In genomic region chr3:64144241-64144900, GRCh38 we compare ENCODE assay signal across 21 cellular contexts.
A peak's percentile ranks its signal among the peaks of the same experiment; 100 is the strongest.
DNase-seq lines count a peak whose midpoint lies in the region; ATAC-seq and TF ChIP-seq lines count a peak whose summit lies in the region.
"Had no signal": no experiment of that assay in that cellular context is flagged by ENCODE, and none has a peak within 500 bp of the region (broad histone marks: within the 10 kb centered on the region; RNA-seq: fewer than 3 reads in every experiment).

No MANE protein-coding gene starts in this region.

- H2AFZ ChIP-seq in trophoblast cell (ENCODE audit: insufficient read depth, low read length, poor library complexity): no peak overlapping the region

- peak overlapping the region; percentile 72 for H2BK12ac ChIP-seq in trophoblast cell (ENCODE audit: low read length)

- no peak overlapping the region for H4K8ac ChIP-seq in trophoblast cell (ENCODE audit: low read depth, low read length)

- no peak overlapping the region for H4K12ac ChIP-seq in trophoblast cell (ENCODE audit: low read depth, low read length)

- peak overlapping the region; percentile 81 for H3K27ac ChIP-seq in RWPE2 (ENCODE audit: poor library complexity, severe bottlenecking)
- peak overlapping the region in 3 of 4 donors; percentile 31 to 41 (median 40) for H3K27ac ChIP-seq in esophagus squamous epithelium
- no peak overlapping the region for H3K27ac ChIP-seq in trophoblast cell (ENCODE audit: low read depth, low read length)
- no peak overlapping the region for H3K27ac ChIP-seq in lower lobe of right lung
- H3K27ac ChIP-seq: 22Rv1, HL-60 had no signal

- H3K4ac ChIP-seq in trophoblast cell (ENCODE audit: low read depth, low read length): no peak overlapping the region

- H3K36me3 ChIP-seq in RWPE2 (ENCODE audit: low read depth) (no peaks in the 10 kb centered on the region; the same call in 1 of the 2 replicates), esophagus squamous epithelium (peaks cover 4 to 33% (median 8%) of the 10 kb centered on the region in 3 donors), trophoblast cell (ENCODE audit: control insufficient read depth in 1 of 2, insufficient read depth in 2 of 2, low read length in 2 of 2) (peaks cover 33 to 46% of the 10 kb centered on the region in 2 experiments), lower lobe of right lung (peaks cover 49% of the 10 kb centered on the region)

- H3K23ac ChIP-seq in trophoblast cell (ENCODE audit: low read length): no peak overlapping the region

- H3K4me3 ChIP-seq in RWPE2 (ENCODE audit: severe bottlenecking) (no peak overlapping the region), esophagus squamous epithelium (no peak overlapping the region), trophoblast cell (ENCODE audit: low read depth, low read length) (no peak overlapping the region), lower lobe of right lung (no peak overlapping the region)

- H3K79me2 ChIP-seq in trophoblast cell (ENCODE audit: control insufficient read depth, insufficient read depth, low read length, poor library complexity): no peaks in the 10 kb centered on the region

- peaks cover 4% of the 10 kb centered on the region for H3K79me1 ChIP-seq in trophoblast cell (ENCODE audit: low read length)

- intact Hi-C loops in esophagus squamous epithelium (cut with DNase I): no loop called here
- intact Hi-C loops in lower lobe of right lung (cut with DNase I): no loop called here

- H3K4me1 ChIP-seq in RWPE2 (ENCODE audit: insufficient read depth, poor library complexity, severe bottlenecking): peaks cover 13% of the 10 kb centered on the region
- H3K4me1 ChIP-seq in esophagus squamous epithelium: peaks cover 22 to 66% (median 25%) of the 10 kb centered on the region in 3 donors
- peaks cover 13 to 21% of the 10 kb centered on the region in 2 experiments for H3K4me1 ChIP-seq in trophoblast cell (ENCODE audit: control insufficient read depth in 1 of 2, insufficient read depth in 2 of 2, low read length in 2 of 2)
- H3K4me1 ChIP-seq in lower lobe of right lung: peaks cover 3% of the 10 kb centered on the region

- H3K9ac ChIP-seq in trophoblast cell (ENCODE audit: low read length): no peak overlapping the region

- no peak overlapping the region for H3K18ac ChIP-seq in trophoblast cell (ENCODE audit: low read length)

- no peak overlapping the region for H3K4me2 ChIP-seq in trophoblast cell (ENCODE audit: low read length)

- no peak overlapping the region for H2BK120ac ChIP-seq in trophoblast cell (ENCODE audit: insufficient read depth, low read length, poor library complexity)

- TF ChIP-seq CTCF in RWPE2 (IDR thresholded peaks at IDR 0.05; ENCODE audit: poor library complexity, severe bottlenecking) (no peak), esophagus squamous epithelium (IDR thresholded peaks at IDR 0.05) (no peak), lower lobe of right lung (IDR thresholded peaks at IDR 0.05) (no peak)

- H3K14ac ChIP-seq in trophoblast cell (ENCODE audit: low read length): no peak overlapping the region

- ATAC-seq in RWPE2 (ENCODE audit: low read depth) (no peak), HG03342 (IDR thresholded peaks at IDR 0.05; ENCODE audit: unreplicated experiment) (no peak), lower lobe of right lung (no peak), GM21526 (IDR thresholded peaks at IDR 0.05; ENCODE audit: low FRiP score, unreplicated experiment) (no peak)
- ATAC-seq: activated CD4-positive, CD25-positive, alpha-beta regulatory T cell treated with anti-CD3 and anti-CD28 coated beads, Interleukin-2, amount 50 U/mL, for 24 hours; activated CD8-positive, alpha-beta T cell treated with anti-CD3 and anti-CD28 coated beads, Interleukin-2, amount 10 ng/mL, durations not matched to agents 7 days and 5 days; HepG2; stimulated activated naive CD8-positive, alpha-beta T cell treated with anti-CD3 and anti-CD28 coated beads, Interleukin-15, Interleukin-2, amounts not matched to agents 100 U/mL and 50 U/mL, for 24 hours had no signal

- no peak overlapping the region for H2AK5ac ChIP-seq in trophoblast cell (ENCODE audit: low read length)

- no peaks in the 10 kb centered on the region for H3K27me3 ChIP-seq in RWPE2 (ENCODE audit: insufficient read depth, poor library complexity, severe bottlenecking)
- no peaks in the 10 kb centered on the region for H3K27me3 ChIP-seq in esophagus squamous epithelium
- no peaks in the 10 kb centered on the region for H3K27me3 ChIP-seq in trophoblast cell (ENCODE audit: insufficient read depth, low read length)
- no peaks in the 10 kb centered on the region for H3K27me3 ChIP-seq in lower lobe of right lung (ENCODE audit: low read depth)

- peak overlapping the region; percentile 45 for H4K91ac ChIP-seq in trophoblast cell (ENCODE audit: low read depth, low read length)

- peak overlapping the region; percentile 36 for H2BK5ac ChIP-seq in trophoblast cell (ENCODE audit: low read depth, low read length, poor library complexity)

- TF ChIP-seq POLR2A in esophagus squamous epithelium (IDR thresholded peaks at IDR 0.05): no peak

- 78 to 79% methylated on average over 8 to 9 of the region's 9 CpGs for WGBS in esophagus squamous epithelium, 2 donors
- no CpG with 5 or more reads among the region's 9 CpGs for WGBS in trophoblast cell (ENCODE audit: extremely low coverage, insufficient coverage, insufficient read length)

- no peaks in the 10 kb centered on the region for H3K9me3 ChIP-seq in RWPE2 (ENCODE audit: severe bottlenecking)
- H3K9me3 ChIP-seq in esophagus squamous epithelium: no peaks in the 10 kb centered on the region
- no peaks in the 10 kb centered on the region for H3K9me3 ChIP-seq in trophoblast cell (ENCODE audit: insufficient read depth, low read depth, low read length)
- H3K9me3 ChIP-seq in lower lobe of right lung: no peaks in the 10 kb centered on the region

- DNase-seq in DMS 273 (lab: John Stamatoyannopoulos, UW; ENCODE audit: unreplicated experiment): peak; percentile 54
- DNase-seq in DMS 273 treated with DMSO at 0.1 percent for 48 hours (lab: John Stamatoyannopoulos, UW): no peak
- no peak for DNase-seq in RWPE2 (ENCODE audit: low spot score)
- DNase-seq in esophagus squamous epithelium (lab: John Stamatoyannopoulos, UW): no peak
- DNase-seq in trophoblast cell: peak in 1 of 2 donors; percentile 18
- no peak for DNase-seq in lower lobe of right lung
- DNase-seq: activated CD8-positive, alpha-beta T cell treated with anti-CD3 and anti-CD28 coated beads, Interleukin-2, amount 10 ng/mL, durations not matched to agents 7 days and 5 days; activated gamma-delta T cell; AML-193; DMS79 treated with DMSO at 0.1 percent for 48 hours; NCI-H2107; NCI-H510A; RPMI8226; stimulated activated CD4-positive, alpha-beta T cell treated with anti-CD3 and anti-CD28 coated beads, Interleukin-4, amount 100 ng/mL, for 24 hours; stimulated activated naive CD8-positive, alpha-beta T cell treated with anti-CD3 and anti-CD28 coated beads, Interleukin-15, Interleukin-2, amounts not matched to agents 100 U/mL and 50 U/mL, for 24 hours had no signal

Comparison
In these comparisons a context has a peak if more than half of its experiments do, and no peak if none do; other contexts are left out.
1. H3K27ac ChIP-seq: peak in RWPE2 (single experiment) and esophagus squamous epithelium (3 of 4); none in trophoblast cell (single experiment) and lower lobe of right lung (single experiment).